8 cellular contexts compared by ENCODE assay signal in genomic region chr16:30557397-30557949, GRCh38. TPM values are rescaled to one million over a fixed set of nuclear protein-coding genes. Genes with fewer than 3 reads are reported as not detected.
A peak's percentile ranks its signal among the peaks of the same experiment; 100 is the strongest.
DNase-seq lines count a peak whose midpoint lies in the region; ATAC-seq and TF ChIP-seq lines count a peak whose summit lies in the region.

No MANE protein-coding gene starts in this region.

- H3K4me3 Mint-ChIP-seq in activated naive CD4-positive, alpha-beta T cell treated with anti-CD3 and anti-CD28 coated beads for 36 hours: peak overlapping the region; percentile 84

- no peaks in the 10 kb centered on the region for H3K9me3 ChIP-seq in right atrium auricular region
- H3K9me3 ChIP-seq in smooth muscle cell (replicated peaks; ENCODE audit: low read depth): no peaks in the 10 kb centered on the region

- H3K27me3 ChIP-seq in right atrium auricular region: no peaks in the 10 kb centered on the region
- no peaks in the 10 kb centered on the region for H3K27me3 ChIP-seq in smooth muscle cell (ENCODE audit: low read depth)

- H3K27ac ChIP-seq in right atrium auricular region (peak overlapping the region; percentile 95 to 99), smooth muscle cell (ENCODE audit: low read depth) (peak overlapping the region; percentile 90)

- DNase-seq in DMS53 (lab: John Stamatoyannopoulos, UW) (peak; percentile 54), DMS53 treated with DMSO at 0.1 percent for 48 hours (lab: John Stamatoyannopoulos, UW; ENCODE audit: unreplicated experiment) (no peak), right atrium auricular region (ENCODE audit: low spot score) (no peak), smooth muscle cell (lab: John Stamatoyannopoulos, UW; ENCODE audit: unreplicated experiment) (no peak)
- DNase-seq in activated naive CD4-positive, alpha-beta T cell treated with anti-CD3 and anti-CD28 coated beads for 36 hours: peak; percentile 27

- H3K27ac Mint-ChIP-seq in activated naive CD4-positive, alpha-beta T cell treated with anti-CD3 and anti-CD28 coated beads for 36 hours: peak overlapping the region; percentile 90

- peak in 1 of 2 donors; percentile 15 for TF ChIP-seq CTCF in right atrium auricular region (IDR thresholded peaks at IDR 0.05)
- no peak for TF ChIP-seq CTCF in smooth muscle cell (IDR thresholded peaks at IDR 0.05; ENCODE audit: borderline replicate concordance, insufficient read depth, poor library complexity, severe bottlenecking)

- peak overlapping the region; percentile 85 for H2AFZ ChIP-seq in smooth muscle cell (ENCODE audit: low read depth)

- peaks cover 25% of the 10 kb centered on the region for H3K36me3 Mint-ChIP-seq in activated naive CD4-positive, alpha-beta T cell treated with anti-CD3 and anti-CD28 coated beads for 36 hours (ENCODE audit: low read depth)

- H3K9me3 Mint-ChIP-seq in activated naive CD4-positive, alpha-beta T cell treated with anti-CD3 and anti-CD28 coated beads for 36 hours: no peaks in the 10 kb centered on the region

- CTCF ChIA-PET in activated naive CD4-positive, alpha-beta T cell treated with anti-CD3 and anti-CD28 coated beads for 36 hours (lab: Charles Lee): interaction anchor here (0.6 to 2.8 kb wide), 11 partner anchors 11 to 137 kb away, joined by 3 to 17 read pairs (median 5); no protein-coding TSS in a partner anchor

- H3K9ac ChIP-seq in smooth muscle cell (ENCODE audit: low read depth): peak overlapping the region; percentile 95

- intact Hi-C loops in activated naive CD4-positive, alpha-beta T cell treated with anti-CD3 and anti-CD28 coated beads for 36 hours (cut with micrococcal nuclease): loop anchor here (10.0 kb wide), 2 partner anchors 137 to 367 kb away; partner anchors contain the start of genes FBXL19 and SRCAP

- H3K27me3 Mint-ChIP-seq in activated naive CD4-positive, alpha-beta T cell treated with anti-CD3 and anti-CD28 coated beads for 36 hours (ENCODE audit: low read depth): no peaks in the 10 kb centered on the region

- peaks cover 15% of the 10 kb centered on the region for H3K79me2 ChIP-seq in smooth muscle cell (ENCODE audit: low read depth)

- peak overlapping the region; percentile 87 for H3K4me2 ChIP-seq in smooth muscle cell

- ATAC-seq in HG03175 (IDR thresholded peaks at IDR 0.05; ENCODE audit: unreplicated experiment) (peak; percentile 4), GM18858 (IDR thresholded peaks at IDR 0.05; ENCODE audit: unreplicated experiment) (no peak), HG03139 (IDR thresholded peaks at IDR 0.05; ENCODE audit: unreplicated experiment) (no peak)

- peak overlapping the region; percentile 87 to 88 for H3K4me3 ChIP-seq in right atrium auricular region
- peak overlapping the region; percentile 79 for H3K4me3 ChIP-seq in smooth muscle cell

- WGBS in smooth muscle cell (ENCODE audit: low lambda C conversion rate): 14% methylated on average over 23 of the region's 25 CpGs

- no peaks in the 10 kb centered on the region for H4K20me1 ChIP-seq in smooth muscle cell (ENCODE audit: low read depth)

- H3K36me3 ChIP-seq in right atrium auricular region (peaks cover 16% of the 10 kb centered on the region), smooth muscle cell (ENCODE audit: low read depth) (no peaks in the 10 kb centered on the region)

- H3F3A ChIP-seq in smooth muscle cell (ENCODE audit: low read depth): no peaks in the 10 kb centered on the region

- peaks cover 41% of the 10 kb centered on the region for H3K4me1 Mint-ChIP-seq in activated naive CD4-positive, alpha-beta T cell treated with anti-CD3 and anti-CD28 coated beads for 36 hours (ENCODE audit: low read depth)

- H3K4me1 ChIP-seq in right atrium auricular region (peaks cover 0 to 49% of the 10 kb centered on the region in 2 donors), smooth muscle cell (ENCODE audit: low read depth) (peaks cover 5% of the 10 kb centered on the region)

RNA-seq across cellular contexts. Expression of gene ZNF764, which starts 0.7 kb away (rescaled TPM):
- total RNA-seq in activated naive CD4-positive, alpha-beta T cell treated with anti-CD3 and anti-CD28 coated beads for 36 hours: 1 to 10 TPM; 7.6 to 9.5 TPM
- total RNA-seq in right atrium auricular region (10 to 100 TPM; 12.0 to 16.9 TPM), smooth muscle cell (1.6 and 5.0 TPM in 2 replicates)
- 4.0 and 6.5 TPM in 2 replicates for polyA plus RNA-seq in smooth muscle cell

RNA-seq across cellular contexts. Expression of gene ZNF688, which starts 14.0 kb away (rescaled TPM):
- 1 to 10 TPM; 3.7 to 3.9 TPM for total RNA-seq in activated naive CD4-positive, alpha-beta T cell treated with anti-CD3 and anti-CD28 coated beads for 36 hours
- total RNA-seq in right atrium auricular region: 10 to 100 TPM in 1 of 2 donors, 1 to 10 TPM in 1; 9.6 to 13.5 TPM
- 6.2 and 6.9 TPM in 2 replicates for total RNA-seq in smooth muscle cell
- 16.4 and 16.8 TPM in 2 replicates for polyA plus RNA-seq in smooth muscle cell

RNA-seq across cellular contexts. Expression of gene ZNF747, which starts 22.8 kb away (rescaled TPM):
- total RNA-seq in activated naive CD4-positive, alpha-beta T cell treated with anti-CD3 and anti-CD28 coated beads for 36 hours: 1 to 10 TPM; 5.1 to 6.1 TPM
- total RNA-seq in right atrium auricular region (10 to 100 TPM; 13.3 to 16.2 TPM), smooth muscle cell (5.6 and 6.3 TPM in 2 replicates)
- 5.7 and 6.9 TPM in 2 replicates for polyA plus RNA-seq in smooth muscle cell

RNA-seq across cellular contexts. Expression of gene ZNF785, which starts 28.0 kb away (rescaled TPM):
- 10 to 100 TPM; 11.9 to 13.2 TPM for total RNA-seq in activated naive CD4-positive, alpha-beta T cell treated with anti-CD3 and anti-CD28 coated beads for 36 hours
- total RNA-seq in right atrium auricular region (1 to 10 TPM; 5.5 to 6.0 TPM), smooth muscle cell (8.1 and 12.9 TPM in 2 replicates)
- polyA plus RNA-seq in smooth muscle cell: 3.8 and 6.8 TPM in 2 replicates

RNA-seq across cellular contexts. Expression of gene ZNF768, which starts 31.1 kb away (rescaled TPM):
- total RNA-seq in activated naive CD4-positive, alpha-beta T cell treated with anti-CD3 and anti-CD28 coated beads for 36 hours: 1 to 10 TPM; 7.8 to 8.3 TPM
- total RNA-seq in right atrium auricular region: 10 to 100 TPM; 41.1 to 51.4 TPM
- 17.8 and 18.6 TPM in 2 replicates for total RNA-seq in smooth muscle cell
- polyA plus RNA-seq in smooth muscle cell: 15.4 and 17.5 TPM in 2 replicates

Comparison
In these comparisons a context has a peak if more than half of its experiments do, and no peak if none do; other contexts are left out.
1. DNase-seq: peak in DMS53 (single experiment) and activated naive CD4-positive, alpha-beta T cell treated with anti-CD3 and anti-CD28 coated beads for 36 hours (single experiment); none in DMS53 treated with DMSO at 0.1 percent for 48 hours (single experiment), right atrium auricular region (single experiment) and smooth muscle cell (single experiment).